Comparison of ENCODE assay signal across 8 cellular contexts in genomic region chr16:24504467-24505345, GRCh38. TPM values are rescaled to one million over a fixed set of nuclear protein-coding genes. Genes with fewer than 3 reads are reported as not detected.
DNase-seq lines count a peak whose midpoint lies in the region; ATAC-seq and TF ChIP-seq lines count a peak whose summit lies in the region.

No MANE protein-coding gene starts in this region.

- peaks cover 16% of the 10 kb centered on the region for H3K27me3 Mint-ChIP-seq in activated CD8-positive, alpha-beta memory T cell treated with anti-CD3 and anti-CD28 coated beads, Interleukin-2, amount 10 ng/mL, durations not matched to agents 7 days and 5 days
- H3K27me3 Mint-ChIP-seq in naive thymus-derived CD4-positive, alpha-beta T cell, result peaks cover 4 to 17% (median 13%) of the 10 kb centered on the region in 5 donors

- no peaks in the 10 kb centered on the region for H3K36me3 ChIP-seq in naive thymus-derived CD4-positive, alpha-beta T cell (ENCODE audit: control insufficient read depth in 2 of 3, insufficient read depth in 3 of 3, low read length in 3 of 3)

- H3K27ac Mint-ChIP-seq in activated CD8-positive, alpha-beta memory T cell treated with anti-CD3 and anti-CD28 coated beads, Interleukin-2, amount 10 ng/mL, durations not matched to agents 7 days and 5 days, result no peak overlapping the region
- no peak overlapping the region for H3K27ac Mint-ChIP-seq in naive thymus-derived CD4-positive, alpha-beta T cell

- DNase-seq in EH (ENCODE audit: low read depth) (peak; percentile 74), NOMO-1 (lab: John Stamatoyannopoulos, UW; ENCODE audit: unreplicated experiment in 2 of 2) (peak; percentile 43 to 52), epithelial cell of esophagus (ENCODE audit: low read depth) (peak; percentile 74), posterior vena cava (ENCODE audit: low spot score) (no peak)
- peak; percentile 66 for DNase-seq in activated CD8-positive, alpha-beta memory T cell treated with anti-CD3 and anti-CD28 coated beads, Interleukin-2, amount 10 ng/mL, durations not matched to agents 7 days and 5 days
- peak; percentile 21 to 65 (median 50) for DNase-seq in naive thymus-derived CD4-positive, alpha-beta T cell
- peak; percentile 39 for DNase-seq in stimulated activated naive CD4-positive, alpha-beta T cell treated with Interleukin-2 at 50 U/mL for 16 hours (lab: John Stamatoyannopoulos, UW)

- peak; percentile 51 for ATAC-seq in HG02938 (IDR thresholded peaks at IDR 0.05; ENCODE audit: unreplicated experiment)
- peak; percentile 94 for ATAC-seq in activated CD8-positive, alpha-beta memory T cell treated with anti-CD3 and anti-CD28 coated beads, Interleukin-2, amount 10 ng/mL, durations not matched to agents 7 days and 5 days
- ATAC-seq in naive thymus-derived CD4-positive, alpha-beta T cell, result peak; percentile 89

- H3K27me3 ChIP-seq in naive thymus-derived CD4-positive, alpha-beta T cell (ENCODE audit: control insufficient read depth in 2 of 2, insufficient read depth in 2 of 2, low read length in 2 of 2), result no peaks in the 10 kb centered on the region

- POLR2A ChIA-PET in naive thymus-derived CD4-positive, alpha-beta T cell (lab: Charles Lee), result no interaction called here

- TF ChIP-seq CTCF in epithelial cell of esophagus (IDR thresholded peaks at IDR 0.05; ENCODE audit: insufficient read depth, low read depth, low read length, missing control alignments), result peak; percentile 77

- no peak overlapping the region for H3K4me3 ChIP-seq in epithelial cell of esophagus (ENCODE audit: low read length)
- H3K4me3 ChIP-seq in naive thymus-derived CD4-positive, alpha-beta T cell (ENCODE audit: low read length), result no peak overlapping the region

- H3K36me3 Mint-ChIP-seq in activated CD8-positive, alpha-beta memory T cell treated with anti-CD3 and anti-CD28 coated beads, Interleukin-2, amount 10 ng/mL, durations not matched to agents 7 days and 5 days, result no peaks in the 10 kb centered on the region
- H3K36me3 Mint-ChIP-seq in naive thymus-derived CD4-positive, alpha-beta T cell, result no peaks in the 10 kb centered on the region

- H3K9me3 ChIP-seq in naive thymus-derived CD4-positive, alpha-beta T cell (ENCODE audit: control insufficient read depth in 2 of 3, low read length in 3 of 3), result no peaks in the 10 kb centered on the region

- H3K4me3 Mint-ChIP-seq in activated CD8-positive, alpha-beta memory T cell treated with anti-CD3 and anti-CD28 coated beads, Interleukin-2, amount 10 ng/mL, durations not matched to agents 7 days and 5 days, result no peak overlapping the region
- H3K4me3 Mint-ChIP-seq in naive thymus-derived CD4-positive, alpha-beta T cell, result no peak overlapping the region

- intact Hi-C loops in naive thymus-derived CD4-positive, alpha-beta T cell (cut with micrococcal nuclease), result loop anchor here (1.0 to 2.0 kb wide), 4 partner anchors 251 to 703 kb away; no protein-coding TSS in a partner anchor
- intact Hi-C loops in posterior vena cava (cut with DNase I), result loop anchor here (5.0 kb wide), 2 partner anchors 447 to 462 kb away; no protein-coding TSS in a partner anchor

- no peak overlapping the region for H3K27ac ChIP-seq in naive thymus-derived CD4-positive, alpha-beta T cell (ENCODE audit: low read depth, low read length)

- H3K4me1 Mint-ChIP-seq in activated CD8-positive, alpha-beta memory T cell treated with anti-CD3 and anti-CD28 coated beads, Interleukin-2, amount 10 ng/mL, durations not matched to agents 7 days and 5 days, result peaks cover 1% of the 10 kb centered on the region
- peaks cover 0 to 4% (median 0%) of the 10 kb centered on the region in 7 donors for H3K4me1 Mint-ChIP-seq in naive thymus-derived CD4-positive, alpha-beta T cell

- H3K9me3 Mint-ChIP-seq in activated CD8-positive, alpha-beta memory T cell treated with anti-CD3 and anti-CD28 coated beads, Interleukin-2, amount 10 ng/mL, durations not matched to agents 7 days and 5 days (ENCODE audit: low read depth), result no peaks in the 10 kb centered on the region
- no peaks in the 10 kb centered on the region for H3K9me3 Mint-ChIP-seq in naive thymus-derived CD4-positive, alpha-beta T cell

- CTCF ChIA-PET in activated CD8-positive, alpha-beta memory T cell treated with anti-CD3 and anti-CD28 coated beads, Interleukin-2, amount 10 ng/mL, durations not matched to agents 7 days and 5 days (lab: Charles Lee), result interaction anchor here (0.6 to 3.4 kb wide), 33 partner anchors 10 to 1070 kb away, joined by 3 to 33 read pairs (median 3); partner anchors contain the start of genes CACNG3, EARS2 and UBFD1
- CTCF ChIA-PET in naive thymus-derived CD4-positive, alpha-beta T cell (lab: Charles Lee), result interaction anchor here (0.6 to 1.6 kb wide), 8 partner anchors 9 to 770 kb away, joined by 3 to 5 read pairs (median 4); no protein-coding TSS in a partner anchor

- no peaks in the 10 kb centered on the region for H3K4me1 ChIP-seq in naive thymus-derived CD4-positive, alpha-beta T cell (ENCODE audit: control insufficient read depth in 2 of 2, insufficient read depth in 2 of 2, low read length in 2 of 2)

RNA-seq across cellular contexts. Expression of gene RBBP6, which starts 34.7 kb away (rescaled TPM):
- 10 to 100 TPM; 60.4 to 72.4 TPM for total RNA-seq in activated CD8-positive, alpha-beta memory T cell treated with anti-CD3 and anti-CD28 coated beads, Interleukin-2, amount 10 ng/mL, durations not matched to agents 7 days and 5 days
- total RNA-seq in naive thymus-derived CD4-positive, alpha-beta T cell, result 100 to 1,000 TPM in 3 of 5 experiments, 10 to 100 TPM in 2; 70.5 to 137 (median 106) TPM
- polyA plus RNA-seq in naive thymus-derived CD4-positive, alpha-beta T cell, result 10 to 100 TPM; 17.0 to 18.7 TPM
- 10 to 100 TPM; 43.7 to 46.7 TPM for total RNA-seq in posterior vena cava
